In genomic region chr7:1762238-1762945, GRCh38 we compare ENCODE assay signal across 32 cellular contexts.
"Had no signal": no experiment of that assay in that cellular context is flagged by ENCODE, and none has a peak within 500 bp of the region (broad histone marks: within the 10 kb centered on the region; RNA-seq: fewer than 3 reads in every experiment).

No MANE protein-coding gene starts in this region.

- H3K27me3 Mint-ChIP-seq: stimulated activated naive CD8-positive, alpha-beta T cell treated with anti-CD3 and anti-CD28 coated beads, Interleukin-15, Interleukin-2, amounts not matched to agents 100 ng/mL and 50 ng/mL, for 24 hours had no signal

- H3K36me3 ChIP-seq: adrenal gland, cardiac muscle cell, gastroesophageal sphincter, thoracic aorta, vagina had no signal

- H3K27ac ChIP-seq: adrenal gland, body of pancreas, cardiac muscle cell, gastroesophageal sphincter, hepatocyte, thoracic aorta, vagina, VCaP had no signal

- H3K4me2 ChIP-seq: hepatocyte had no signal

- H3K36me3 Mint-ChIP-seq: activated naive CD8-positive, alpha-beta T cell treated with anti-CD3 and anti-CD28 coated beads for 36 hours; naive B cell had no signal

- H3K79me2 ChIP-seq: hepatocyte had no signal

- H3K9me3 ChIP-seq: adrenal gland had no signal

- H3K4me1 ChIP-seq: adrenal gland, body of pancreas, gastroesophageal sphincter, vagina had no signal

- H3K4me3 ChIP-seq: adrenal gland, body of pancreas, cardiac muscle cell, gastroesophageal sphincter, hepatocyte, lung, thoracic aorta, vagina had no signal

- H3K27me3 ChIP-seq: adrenal gland, cardiac muscle cell, hepatocyte, vagina had no signal

- H3K4me1 Mint-ChIP-seq: activated naive CD8-positive, alpha-beta T cell treated with anti-CD3 and anti-CD28 coated beads for 36 hours; activated T-helper 17 cell treated with anti-CD3 and anti-CD28 coated beads, Interleukin-2, amount 50 U/mL, for 72 hours; neural crest cell had no signal

- FAIRE-seq: TTC549 had no signal

- H2AFZ ChIP-seq: hepatocyte had no signal

- H3K4me3 Mint-ChIP-seq: activated naive CD8-positive, alpha-beta T cell treated with anti-CD3 and anti-CD28 coated beads for 36 hours; activated T-cell treated with anti-CD3 and anti-CD28 coated beads, Interleukin-2, amount 50 U/mL, for 24 hours; activated T-helper 17 cell treated with anti-CD3 and anti-CD28 coated beads, Interleukin-2, amount 50 U/mL, for 72 hours; effector memory CD8-positive, alpha-beta T cell; naive B cell; neural crest cell; stimulated activated naive CD8-positive, alpha-beta T cell treated with anti-CD3 and anti-CD28 coated beads, Interleukin-15, Interleukin-2, amounts not matched to agents 100 ng/mL and 50 ng/mL, for 24 hours; T-helper 1 cell treated with Interleukin-12 subunit alpha and Interleukin-12 subunit beta and Interleukin-4 antibody, amounts not matched to agents 30 μg/mL and 1 μg/mL, for 36 hours had no signal

- ATAC-seq: activated T-helper 17 cell treated with anti-CD3 and anti-CD28 coated beads, Interleukin-2, amount 50 U/mL, for 72 hours; body of pancreas; effector memory CD8-positive, alpha-beta T cell; gastroesophageal sphincter; left lobe of liver; right cardiac atrium had no signal

- DNase-seq: activated CD4-positive, alpha-beta T cell treated with anti-CD3 and anti-CD28 coated beads for 4 hours; activated CD4-positive, alpha-beta T cell treated with anti-CD3 and anti-CD28 coated beads, Interleukin-2, amount 50 U/mL, for 4 hours; activated CD8-positive, alpha-beta memory T cell treated with anti-CD3 and anti-CD28 coated beads, Interleukin-2, amount 50 U/mL, for 48 hours; activated naive CD4-positive, alpha-beta T cell; activated naive CD8-positive, alpha-beta T cell treated with anti-CD3 and anti-CD28 coated beads for 36 hours; activated T-cell treated with anti-CD3 and anti-CD28 coated beads, Interleukin-2, amount 50 U/mL, for 24 hours; adrenal gland; body of pancreas; cortex of kidney; effector memory CD8-positive, alpha-beta T cell; erythroblast; kidney glomerular epithelial cell; mesendoderm; naive B cell; occipital lobe; right cardiac atrium; stimulated activated CD4-positive, alpha-beta T cell treated with anti-CD3 and anti-CD28 coated beads, Interleukin-2, amount 100 ng/mL, for 48 hours; T-helper 9 cell; trophoblast cell had no signal

- H3K27ac Mint-ChIP-seq: activated naive CD8-positive, alpha-beta T cell treated with anti-CD3 and anti-CD28 coated beads for 36 hours; activated T-cell treated with anti-CD3 and anti-CD28 coated beads, Interleukin-2, amount 50 U/mL, for 24 hours; activated T-helper 17 cell treated with anti-CD3 and anti-CD28 coated beads, Interleukin-2, amount 50 U/mL, for 72 hours; effector memory CD8-positive, alpha-beta T cell; naive B cell; stimulated activated naive CD8-positive, alpha-beta T cell treated with anti-CD3 and anti-CD28 coated beads, Interleukin-15, Interleukin-2, amounts not matched to agents 100 ng/mL and 50 ng/mL, for 24 hours; T-helper 1 cell treated with Interleukin-12 subunit alpha and Interleukin-12 subunit beta and Interleukin-4 antibody, amounts not matched to agents 30 μg/mL and 1 μg/mL, for 36 hours had no signal

- H3K9me3 Mint-ChIP-seq: effector memory CD8-positive, alpha-beta T cell; neural crest cell; stimulated activated naive CD8-positive, alpha-beta T cell treated with anti-CD3 and anti-CD28 coated beads, Interleukin-15, Interleukin-2, amounts not matched to agents 100 ng/mL and 50 ng/mL, for 24 hours had no signal
